Comparison of ENCODE assay signal across 8 cellular contexts in genomic region chr19:11088508-11089253, GRCh38. TPM values are rescaled to one million over a fixed set of nuclear protein-coding genes. Genes with fewer than 3 reads are reported as not detected.
DNase-seq lines count a peak whose midpoint lies in the region; ATAC-seq, FAIRE-seq and TF ChIP-seq lines count a peak whose summit lies in the region.

No MANE protein-coding gene starts in this region.

- H3K27me3 Mint-ChIP-seq in activated naive CD4-positive, alpha-beta T cell treated with anti-CD3 and anti-CD28 coated beads, Interleukin-2, amount 10 ng/mL, durations not matched to agents 7 days and 5 days = no peaks in the 10 kb centered on the region
- H3K27me3 Mint-ChIP-seq in astrocyte (ENCODE audit: low read depth, unreplicated experiment) = no peaks in the 10 kb centered on the region

- H3K27ac ChIP-seq in astrocyte (ENCODE audit: low read depth, low read length) = peak overlapping the region; percentile 84
- H3K27ac ChIP-seq in iPS-20b (ENCODE audit: low read length) = peak overlapping the region; percentile 92
- H3K27ac ChIP-seq in stomach = peak overlapping the region; percentile 90 to 100 (median 98)

- TF ChIP-seq EP300 in stomach (IDR thresholded peaks at IDR 0.05) = no peak

- peaks cover 2% of the 10 kb centered on the region for H3K36me3 ChIP-seq in astrocyte (ENCODE audit: insufficient read depth, low read length)
- H3K36me3 ChIP-seq in iPS-20b (ENCODE audit: insufficient read depth, low read depth, low read length) = peaks cover 29% of the 10 kb centered on the region
- H3K36me3 ChIP-seq in stomach = peaks cover 0 to 4% (median 0%) of the 10 kb centered on the region in 4 donors

- H3K27me3 ChIP-seq in astrocyte (ENCODE audit: insufficient read depth, low read length) (no peaks in the 10 kb centered on the region), iPS-20b (ENCODE audit: insufficient read depth, low read length) (no peaks in the 10 kb centered on the region), stomach (no peaks in the 10 kb centered on the region)

- intact Hi-C loops in stomach (cut with DNase I; ENCODE audit: low total_unique reads) = no loop called here

- peaks cover 48% of the 10 kb centered on the region for H3K4me1 Mint-ChIP-seq in activated naive CD4-positive, alpha-beta T cell treated with anti-CD3 and anti-CD28 coated beads, Interleukin-2, amount 10 ng/mL, durations not matched to agents 7 days and 5 days
- H3K4me1 Mint-ChIP-seq in astrocyte (ENCODE audit: low read depth, unreplicated experiment) = peaks cover 21% of the 10 kb centered on the region

- CTCF ChIA-PET in activated naive CD4-positive, alpha-beta T cell treated with anti-CD3 and anti-CD28 coated beads, Interleukin-2, amount 10 ng/mL, durations not matched to agents 7 days and 5 days (lab: Charles Lee) = interaction anchor here (1.0 to 1.2 kb wide), 3 partner anchors 53 to 685 kb away, joined by 3 to 5 read pairs (median 4); no protein-coding TSS in a partner anchor

- H3K9ac ChIP-seq in astrocyte (ENCODE audit: low read length) = peak overlapping the region; percentile 88
- H3K9ac ChIP-seq in iPS-20b (ENCODE audit: low read depth, low read length) = peak overlapping the region; percentile 97; the same call in 1 of the 2 replicates

- FAIRE-seq in astrocyte (lab: Jason Lieb, UNC) = no peak

- no peak for TF ChIP-seq POLR2A in stomach (IDR thresholded peaks at IDR 0.05)

- peak overlapping the region; percentile 82 for H3K4me2 ChIP-seq in astrocyte (ENCODE audit: low read length)

- no peaks in the 10 kb centered on the region for H3K9me3 ChIP-seq in astrocyte (ENCODE audit: insufficient read depth, low read depth, low read length)
- H3K9me3 ChIP-seq in iPS-20b (ENCODE audit: insufficient read depth, low read depth, low read length) = no peaks in the 10 kb centered on the region
- no peaks in the 10 kb centered on the region for H3K9me3 ChIP-seq in stomach

- H3K9me3 Mint-ChIP-seq in activated naive CD4-positive, alpha-beta T cell treated with anti-CD3 and anti-CD28 coated beads, Interleukin-2, amount 10 ng/mL, durations not matched to agents 7 days and 5 days = no peaks in the 10 kb centered on the region
- H3K9me3 Mint-ChIP-seq in astrocyte (ENCODE audit: unreplicated experiment) = no peaks in the 10 kb centered on the region

- DNase-seq in activated naive CD4-positive, alpha-beta T cell treated with anti-CD3 and anti-CD28 coated beads, Interleukin-2, amount 10 ng/mL, durations not matched to agents 7 days and 5 days = no peak
- no peak for DNase-seq in activated naive CD4-positive, alpha-beta T cell treated with Interleukin-2 at 50 U/mL for 16 hours
- no peak for DNase-seq in astrocyte (ENCODE audit: low read depth)
- DNase-seq in stomach = no peak
- DNase-seq in stimulated activated naive CD4-positive, alpha-beta T cell treated with Interleukin-2 at 50 U/mL for 16 hours (lab: John Stamatoyannopoulos, UW) = no peak

- peak overlapping the region; percentile 75 for H3K4me3 ChIP-seq in astrocyte (ENCODE audit: insufficient read depth, low read depth, low read length)
- H3K4me3 ChIP-seq in iPS-20b (ENCODE audit: low read length) = peak overlapping the region; percentile 85
- H3K4me3 ChIP-seq in stomach = peak overlapping the region; percentile 62 to 67 (median 64)

- peaks cover 28% of the 10 kb centered on the region for H4K20me1 ChIP-seq in astrocyte (ENCODE audit: insufficient read depth, low read length)

- peaks cover 33% of the 10 kb centered on the region for H3K36me3 Mint-ChIP-seq in activated naive CD4-positive, alpha-beta T cell treated with anti-CD3 and anti-CD28 coated beads, Interleukin-2, amount 10 ng/mL, durations not matched to agents 7 days and 5 days
- H3K36me3 Mint-ChIP-seq in astrocyte (ENCODE audit: low read depth, unreplicated experiment) = peaks cover 1% of the 10 kb centered on the region

- no peak for ATAC-seq in HG02852 (IDR thresholded peaks at IDR 0.05; ENCODE audit: unreplicated experiment)
- no peak for ATAC-seq in HG02610 (IDR thresholded peaks at IDR 0.05; ENCODE audit: unreplicated experiment)

- H3K4me1 ChIP-seq in astrocyte (ENCODE audit: insufficient read depth, low read length) = peaks cover 39% of the 10 kb centered on the region
- H3K4me1 ChIP-seq in iPS-20b (ENCODE audit: insufficient read depth, low read length) = peaks cover 13% of the 10 kb centered on the region
- H3K4me1 ChIP-seq in stomach = peaks cover 55 to 85% (median 65%) of the 10 kb centered on the region in 4 donors

- 10 to 18% (median 11%) methylated on average over 11 of the region's 11 CpGs for WGBS in stomach, 5 donors

- no peak overlapping the region for H2AFZ ChIP-seq in astrocyte (ENCODE audit: low read depth, low read length)

- peaks cover 38% of the 10 kb centered on the region for H3K79me2 ChIP-seq in astrocyte (ENCODE audit: insufficient read depth, low read length)

- TF ChIP-seq CTCF in astrocyte (IDR thresholded peaks at IDR 0.05; ENCODE audit: insufficient read depth, low read depth, low read length) (no peak), stomach (IDR thresholded peaks at IDR 0.05) (no peak)

- peak overlapping the region; percentile 99 for H3K27ac Mint-ChIP-seq in activated naive CD4-positive, alpha-beta T cell treated with anti-CD3 and anti-CD28 coated beads, Interleukin-2, amount 10 ng/mL, durations not matched to agents 7 days and 5 days
- peak overlapping the region; percentile 96 for H3K27ac Mint-ChIP-seq in astrocyte (ENCODE audit: unreplicated experiment)

- H3K4me3 Mint-ChIP-seq in activated naive CD4-positive, alpha-beta T cell treated with anti-CD3 and anti-CD28 coated beads, Interleukin-2, amount 10 ng/mL, durations not matched to agents 7 days and 5 days = peak overlapping the region; percentile 93
- H3K4me3 Mint-ChIP-seq in astrocyte (ENCODE audit: unreplicated experiment) = peak overlapping the region; percentile 86

RNA-seq across cellular contexts. Expression of gene LDLR, which starts 0.6 kb away (rescaled TPM):
- total RNA-seq in astrocyte (120 and 153 TPM in 2 replicates), stomach (100 to 1,000 TPM in 4 of 5 donors, 10 to 100 TPM in 1; 45.5 to 626 (median 149) TPM)
- polyA plus RNA-seq in stomach = 10 to 100 TPM; 23.2 to 36.4 (median 27.6) TPM
